16 cellular contexts compared by ENCODE assay signal in genomic region chr2:8333177-8333831, GRCh38.
DNase-seq lines count a peak whose midpoint lies in the region; ATAC-seq and TF ChIP-seq lines count a peak whose summit lies in the region.
"Had no signal": no experiment of that assay in that cellular context is flagged by ENCODE, and none has a peak within 500 bp of the region (broad histone marks: within the 10 kb centered on the region; RNA-seq: fewer than 3 reads in every experiment).

No MANE protein-coding gene starts in this region.

- H3K27me3 Mint-ChIP-seq in immature natural killer cell (ENCODE audit: low read depth in 3 of 3), result peaks cover 0 to 8% (median 5%) of the 10 kb centered on the region in 3 donors
- peaks cover 2% of the 10 kb centered on the region for H3K27me3 Mint-ChIP-seq in osteocyte (ENCODE audit: unreplicated experiment)
- H3K27me3 Mint-ChIP-seq: CD4-positive, CD25-positive, alpha-beta regulatory T cell had no signal

- intact Hi-C loops in right lobe of liver (cut with DNase I) (no loop called here), spleen (cut with DNase I; ENCODE audit: low total_unique reads) (no loop called here)

- H3K4me3 ChIP-seq in right lobe of liver, result no peak overlapping the region
- no peak overlapping the region for H3K4me3 ChIP-seq in spleen
- H3K4me3 ChIP-seq: BLaER1 treated with 17β-estradiol and CSF1 and Interleukin-3, amounts not matched to agents 10 nM and 100 nM had no signal

- no peak for TF ChIP-seq POLR2A in right lobe of liver (IDR thresholded peaks at IDR 0.05)
- no peak for TF ChIP-seq POLR2A in spleen (IDR thresholded peaks at IDR 0.05)

- WGBS in right lobe of liver (ENCODE audit: insufficient coverage, low coverage, low lambda C conversion rate, missing lambda C conversion rate), result 53% methylated on average over 11 of the region's 13 CpGs
- 92 to 98% (median 94%) methylated on average over 13 of the region's 13 CpGs for WGBS in spleen, 5 donors

- H3K36me3 ChIP-seq in right lobe of liver, result no peaks in the 10 kb centered on the region
- no peaks in the 10 kb centered on the region for H3K36me3 ChIP-seq in spleen
- H3K36me3 ChIP-seq: BLaER1 treated with 17β-estradiol and CSF1 and Interleukin-3, amounts not matched to agents 10 nM and 100 nM had no signal

- H3K9me3 ChIP-seq in right lobe of liver (no peaks in the 10 kb centered on the region), spleen (peaks cover 0 to 5% (median 0%) of the 10 kb centered on the region in 8 donors)

- H3K9me3 Mint-ChIP-seq in immature natural killer cell, result peaks cover 0 to 2% (median 0%) of the 10 kb centered on the region in 6 donors
- H3K9me3 Mint-ChIP-seq in osteocyte (ENCODE audit: unreplicated experiment), result peaks cover 4% of the 10 kb centered on the region
- H3K9me3 Mint-ChIP-seq: HFFc6 had no signal

- H3K36me3 Mint-ChIP-seq in immature natural killer cell (peaks cover 0 to 5% (median 3%) of the 10 kb centered on the region in 3 donors), osteocyte (ENCODE audit: unreplicated experiment) (no peaks in the 10 kb centered on the region)
- H3K36me3 Mint-ChIP-seq: CD4-positive, CD25-positive, alpha-beta regulatory T cell had no signal

- H3K4me3 Mint-ChIP-seq in immature natural killer cell (peak overlapping the region; percentile 37 to 60 (median 54)), osteocyte (ENCODE audit: unreplicated experiment) (no peak overlapping the region)
- H3K4me3 Mint-ChIP-seq: HFFc6 had no signal

- peak; percentile 47 for DNase-seq in activated CD8-positive, alpha-beta memory T cell treated with anti-CD3 and anti-CD28 coated beads for 24 hours
- DNase-seq in activated CD8-positive, alpha-beta memory T cell treated with anti-CD3 and anti-CD28 coated beads, Interleukin-2, amount 50 U/mL, for 4 hours, result no peak
- DNase-seq in immature natural killer cell (no peak), right lobe of liver (peak; percentile 36 to 66 (median 56)), osteocyte (ENCODE audit: extremely low spot score, unreplicated experiment) (peak; percentile 57), spleen (no peak), caudate nucleus (lab: John Stamatoyannopoulos, UW) (no peak)
- DNase-seq: AML-193; CD4-positive, CD25-positive, alpha-beta regulatory T cell; GF-D8; HCEC 1CT; HFFc6; IMR-90 had no signal

- no peaks in the 10 kb centered on the region for H3K27me3 ChIP-seq in right lobe of liver
- H3K27me3 ChIP-seq in spleen (replicated peaks in 1 of 7), result no peaks in the 10 kb centered on the region
- H3K27me3 ChIP-seq: BLaER1 treated with 17β-estradiol and CSF1 and Interleukin-3, amounts not matched to agents 10 nM and 100 nM had no signal

- H3K4me1 ChIP-seq in right lobe of liver (peaks cover 0 to 27% (median 8%) of the 10 kb centered on the region in 4 donors), spleen (peaks cover 3 to 50% (median 21%) of the 10 kb centered on the region in 6 donors)

- H3K27ac Mint-ChIP-seq in immature natural killer cell (peak overlapping the region; percentile 76 to 97 (median 88)), osteocyte (ENCODE audit: unreplicated experiment) (no peak overlapping the region)
- H3K27ac Mint-ChIP-seq: CD4-positive, CD25-positive, alpha-beta regulatory T cell; HFFc6 had no signal

- H3K4me1 Mint-ChIP-seq in immature natural killer cell (peaks cover 94 to 100% of the 10 kb centered on the region in 2 donors), osteocyte (ENCODE audit: unreplicated experiment) (no peaks in the 10 kb centered on the region)

- H3K27ac ChIP-seq in right lobe of liver, result peak overlapping the region in 2 of 3 donors; percentile 2 to 29
- no peak overlapping the region for H3K27ac ChIP-seq in spleen
- no peak overlapping the region for H3K27ac ChIP-seq in caudate nucleus (ENCODE audit: low read depth, low read length)
- H3K27ac ChIP-seq: 22Rv1; BLaER1 treated with 17β-estradiol and CSF1 and Interleukin-3, amounts not matched to agents 10 nM and 100 nM had no signal

- ATAC-seq in right lobe of liver (peak; percentile 51 to 76 (median 70)), HG02798 (IDR thresholded peaks at IDR 0.05; ENCODE audit: poor library complexity, unreplicated experiment) (no peak)

- TF ChIP-seq CTCF in right lobe of liver (IDR thresholded peaks at IDR 0.05) (no peak), osteocyte (IDR thresholded peaks at IDR 0.05) (no peak), spleen (IDR thresholded peaks at IDR 0.05 in 8 of 11, conservative IDR thresholded peaks at IDR 0.05 in 3 of 11) (no peak)

Comparison
In these comparisons a context has a peak if more than half of its experiments do, and no peak if none do; other contexts are left out.
1. DNase-seq: peak in activated CD8-positive, alpha-beta memory T cell treated with anti-CD3 and anti-CD28 coated beads for 24 hours (single experiment), right lobe of liver (3 of 3) and osteocyte (single experiment); none in activated CD8-positive, alpha-beta memory T cell treated with anti-CD3 and anti-CD28 coated beads, Interleukin-2, amount 50 U/mL, for 4 hours (single experiment), immature natural killer cell (0 of 3), spleen (single experiment) and caudate nucleus (0 of 61).
2. H3K27ac ChIP-seq: peak in right lobe of liver (2 of 3); none in spleen (0 of 8) and caudate nucleus (single experiment).